ENCODE assay signal across 16 cellular contexts in genomic region chr11:65526744-65527143, GRCh38. TPM values are rescaled to one million over a fixed set of nuclear protein-coding genes. Genes with fewer than 3 reads are reported as not detected.
DNase-seq lines count a peak whose midpoint lies in the region; ATAC-seq, FAIRE-seq and TF ChIP-seq lines count a peak whose summit lies in the region.
"Had no signal": no experiment of that assay in that cellular context is flagged by ENCODE, and none has a peak within 500 bp of the region (broad histone marks: within the 10 kb centered on the region; RNA-seq: fewer than 3 reads in every experiment).

No MANE protein-coding gene starts in this region.

- peak overlapping the region; percentile 84 for H3K4me3 Mint-ChIP-seq in CD8-positive, alpha-beta T cell
- peak overlapping the region; percentile 68 for H3K4me3 Mint-ChIP-seq in activated T-helper 2 cell treated with anti-CD3 and anti-CD28 coated beads, Interferon-gamma antibody, Interleukin-2, Interleukin-4, amounts not matched to agents 10 μg/mL and 5 μg/mL and 100 μg/mL, durations not matched to agents 14 hours and 24 hours and 36 hours (ENCODE audit: low read depth)
- H3K4me3 Mint-ChIP-seq in naive thymus-derived CD8-positive, alpha-beta T cell = peak overlapping the region; percentile 36 to 94 (median 71)

- ATAC-seq in CD8-positive, alpha-beta T cell = no peak
- ATAC-seq in naive thymus-derived CD8-positive, alpha-beta T cell = no peak
- no peak for ATAC-seq in HG03457 (IDR thresholded peaks at IDR 0.05; ENCODE audit: unreplicated experiment)
- ATAC-seq in GM21360 (IDR thresholded peaks at IDR 0.05; ENCODE audit: unreplicated experiment) = no peak
- ATAC-seq: gastroesophageal sphincter, left cardiac atrium had no signal

- H3K36me3 Mint-ChIP-seq in CD8-positive, alpha-beta T cell = peaks cover 38% of the 10 kb centered on the region
- peaks cover 37% of the 10 kb centered on the region for H3K36me3 Mint-ChIP-seq in activated T-helper 2 cell treated with anti-CD3 and anti-CD28 coated beads, Interferon-gamma antibody, Interleukin-2, Interleukin-4, amounts not matched to agents 10 μg/mL and 5 μg/mL and 100 μg/mL, durations not matched to agents 14 hours and 24 hours and 36 hours (ENCODE audit: low read depth)
- peaks cover 0 to 36% (median 8%) of the 10 kb centered on the region in 3 donors for H3K36me3 Mint-ChIP-seq in naive thymus-derived CD8-positive, alpha-beta T cell

- H3K36me3 ChIP-seq in CD8-positive, alpha-beta T cell (ENCODE audit: insufficient read depth, low read length) = peaks cover 23% of the 10 kb centered on the region

- no peak for TF ChIP-seq CTCF in AG04450 (IDR thresholded peaks at IDR 0.05; ENCODE audit: low read depth, low read length)
- TF ChIP-seq CTCF in CD8-positive, alpha-beta T cell (IDR thresholded peaks at IDR 0.05) = no peak

- no peak for FAIRE-seq in frontal cortex (lab: Jason Lieb, UNC)

- H3K4me1 Mint-ChIP-seq in CD8-positive, alpha-beta T cell (ENCODE audit: low read depth) = peaks cover 57% of the 10 kb centered on the region
- H3K4me1 Mint-ChIP-seq in activated T-helper 2 cell treated with anti-CD3 and anti-CD28 coated beads, Interferon-gamma antibody, Interleukin-2, Interleukin-4, amounts not matched to agents 10 μg/mL and 5 μg/mL and 100 μg/mL, durations not matched to agents 14 hours and 24 hours and 36 hours (ENCODE audit: low read depth) = peaks cover 39% of the 10 kb centered on the region
- H3K4me1 Mint-ChIP-seq in naive thymus-derived CD8-positive, alpha-beta T cell = peaks cover 39 to 74% (median 66%) of the 10 kb centered on the region in 4 donors

- H3K9me3 ChIP-seq in AG04450 (ENCODE audit: control insufficient read depth, insufficient read depth, low read length) = no peaks in the 10 kb centered on the region
- H3K9me3 ChIP-seq in CD8-positive, alpha-beta T cell (ENCODE audit: low read length) = no peaks in the 10 kb centered on the region
- H3K9me3 ChIP-seq: gastroesophageal sphincter had no signal

- H3K27me3 ChIP-seq in AG04450 (ENCODE audit: control insufficient read depth, insufficient read depth, low read length) = no peaks in the 10 kb centered on the region
- H3K27me3 ChIP-seq in CD8-positive, alpha-beta T cell (ENCODE audit: insufficient read depth, low read length) = no peaks in the 10 kb centered on the region
- H3K27me3 ChIP-seq: gastroesophageal sphincter had no signal

- H3K4me3 ChIP-seq in AG04450 (ENCODE audit: low read depth, low read length) = peak overlapping the region; percentile 92; the same call in 1 of the 2 replicates
- H3K4me3 ChIP-seq in CD8-positive, alpha-beta T cell (ENCODE audit: low read depth, low read length) = no peak overlapping the region

- no peak for DNase-seq in AG04450 (ENCODE audit: low read depth, low spot score)
- no peak for DNase-seq in CD8-positive, alpha-beta T cell
- DNase-seq in activated T-helper 2 cell treated with anti-CD3 and anti-CD28 coated beads, Interferon-gamma antibody, Interleukin-2, Interleukin-4, amounts not matched to agents 10 μg/mL and 5 μg/mL and 100 μg/mL, durations not matched to agents 14 hours and 24 hours and 36 hours (ENCODE audit: low spot score) = no peak
- no peak for DNase-seq in naive thymus-derived CD8-positive, alpha-beta T cell
- DNase-seq in H4 (ENCODE audit: low spot score) = no peak
- DNase-seq in frontal cortex (ENCODE audit: low spot score in 2 of 2) = no peak
- DNase-seq: activated CD4-positive, CD25-positive, alpha-beta regulatory T cell treated with anti-CD3 and anti-CD28 coated beads, Interleukin-2, amount 50 U/mL, for 72 hours; left cardiac atrium; NCI-H1417 treated with DMSO at 0.1 percent for 48 hours; NCI-H526 treated with DMSO at 0.1 percent for 48 hours; occipital lobe; SIG-M5; stimulated activated CD4-positive, alpha-beta T cell treated with anti-CD3 and anti-CD28 coated beads, Interleukin-15, amount 100 ng/mL, for 24 hours had no signal

- POLR2A ChIA-PET in AG04450 (lab: Yijun Ruan, JAX) = no interaction called here
- POLR2A ChIA-PET in CD8-positive, alpha-beta T cell (lab: Charles Lee) = interaction anchor here (0.9 to 4.0 kb wide), 6 partner anchors 9 to 103 kb away, joined by 3 to 68 read pairs (median 7); partner anchors contain the start of gene MALAT1
- POLR2A ChIA-PET in naive thymus-derived CD8-positive, alpha-beta T cell (lab: Charles Lee) = interaction anchor here (0.6 to 4.4 kb wide), 9 partner anchors 12 to 193 kb away, joined by 3 to 69 read pairs (median 4); partner anchors contain the start of genes DPF2, FAM89B, MALAT1 and ZNRD2

- H3K27ac ChIP-seq in AG04450 (ENCODE audit: low read depth, low read length) = no peak overlapping the region
- H3K27ac ChIP-seq in CD8-positive, alpha-beta T cell (ENCODE audit: low read depth, low read length) = no peak overlapping the region

- no peaks in the 10 kb centered on the region for H3K9me3 Mint-ChIP-seq in CD8-positive, alpha-beta T cell
- no peaks in the 10 kb centered on the region for H3K9me3 Mint-ChIP-seq in activated T-helper 2 cell treated with anti-CD3 and anti-CD28 coated beads, Interferon-gamma antibody, Interleukin-2, Interleukin-4, amounts not matched to agents 10 μg/mL and 5 μg/mL and 100 μg/mL, durations not matched to agents 14 hours and 24 hours and 36 hours
- H3K9me3 Mint-ChIP-seq in naive thymus-derived CD8-positive, alpha-beta T cell = no peaks in the 10 kb centered on the region

- H3K27ac Mint-ChIP-seq in CD8-positive, alpha-beta T cell = no peak overlapping the region
- no peak overlapping the region for H3K27ac Mint-ChIP-seq in activated T-helper 2 cell treated with anti-CD3 and anti-CD28 coated beads, Interferon-gamma antibody, Interleukin-2, Interleukin-4, amounts not matched to agents 10 μg/mL and 5 μg/mL and 100 μg/mL, durations not matched to agents 14 hours and 24 hours and 36 hours
- peak overlapping the region in 4 of 10 donors; percentile 25 to 69 (median 34) for H3K27ac Mint-ChIP-seq in naive thymus-derived CD8-positive, alpha-beta T cell

- CTCF ChIA-PET in AG04450 (lab: Charles Lee) = interaction anchor here (1.2 kb wide), 1 partner anchor 13 kb away, joined by 4 read pairs; no protein-coding TSS in a partner anchor
- CTCF ChIA-PET in CD8-positive, alpha-beta T cell (lab: Charles Lee) = interaction anchor here (1.0 to 4.2 kb wide), 5 partner anchors 10 to 62 kb away, joined by 3 to 27 read pairs (median 7); partner anchors contain the start of gene EHBP1L1

- H3K4me1 ChIP-seq in CD8-positive, alpha-beta T cell (ENCODE audit: insufficient read depth, low read length) = peaks cover 62% of the 10 kb centered on the region

- intact Hi-C loops in CD8-positive, alpha-beta T cell (cut with DNase I, micrococcal nuclease) = no loop called here
- intact Hi-C loops in activated T-helper 2 cell treated with anti-CD3 and anti-CD28 coated beads, Interferon-gamma antibody, Interleukin-2, Interleukin-4, amounts not matched to agents 10 μg/mL and 5 μg/mL and 100 μg/mL, durations not matched to agents 14 hours and 24 hours and 36 hours (cut with micrococcal nuclease) = no loop called here

- no peaks in the 10 kb centered on the region for H3K27me3 Mint-ChIP-seq in CD8-positive, alpha-beta T cell (ENCODE audit: low read depth)
- no peaks in the 10 kb centered on the region for H3K27me3 Mint-ChIP-seq in activated T-helper 2 cell treated with anti-CD3 and anti-CD28 coated beads, Interferon-gamma antibody, Interleukin-2, Interleukin-4, amounts not matched to agents 10 μg/mL and 5 μg/mL and 100 μg/mL, durations not matched to agents 14 hours and 24 hours and 36 hours (ENCODE audit: low read depth)
- no peaks in the 10 kb centered on the region for H3K27me3 Mint-ChIP-seq in naive thymus-derived CD8-positive, alpha-beta T cell

RNA-seq across cellular contexts. Expression of gene SCYL1, which starts 1.9 kb away (rescaled TPM):
- 60.9 and 90.0 TPM in 2 replicates for polyA plus RNA-seq in AG04450 (2011; rRNA removed)
- polyA minus RNA-seq in AG04450 (2011; rRNA and poly(A)+ RNA removed) = 55.8 and 101 TPM in 2 replicates
- 10 to 100 TPM; 55.8 to 60.4 TPM for total RNA-seq in CD8-positive, alpha-beta T cell
- 94.4 and 95.8 TPM in 2 replicates for total RNA-seq in activated T-helper 2 cell treated with anti-CD3 and anti-CD28 coated beads, Interferon-gamma antibody, Interleukin-2, Interleukin-4, amounts not matched to agents 10 μg/mL and 5 μg/mL and 100 μg/mL, durations not matched to agents 14 hours and 24 hours and 36 hours
- 10 to 100 TPM; 69.0 to 70.6 TPM for total RNA-seq in naive thymus-derived CD8-positive, alpha-beta T cell
- polyA plus RNA-seq in naive thymus-derived CD8-positive, alpha-beta T cell = 10 to 100 TPM; 23.2 to 41.5 (median 33.5) TPM
- total RNA-seq in H4 (2014; rRNA removed; shearing (Covaris generic)) = 34.5 and 38.6 TPM in 2 replicates
- 39.1 TPM for total RNA-seq in frontal cortex

RNA-seq across cellular contexts. Expression of gene MALAT1, which starts 27.9 kb away (rescaled TPM):
- polyA plus RNA-seq in AG04450 (2011; rRNA removed) = 1,149 and 1,465 TPM in 2 replicates
- 15,934 and 21,970 TPM in 2 replicates for polyA minus RNA-seq in AG04450 (2011; rRNA and poly(A)+ RNA removed)
- total RNA-seq in CD8-positive, alpha-beta T cell = over 10,000 TPM; 25,886 to 26,729 TPM
- total RNA-seq in activated T-helper 2 cell treated with anti-CD3 and anti-CD28 coated beads, Interferon-gamma antibody, Interleukin-2, Interleukin-4, amounts not matched to agents 10 μg/mL and 5 μg/mL and 100 μg/mL, durations not matched to agents 14 hours and 24 hours and 36 hours = 4,338 and 4,347 TPM in 2 replicates
- total RNA-seq in naive thymus-derived CD8-positive, alpha-beta T cell = over 10,000 TPM; 29,995 to 30,085 TPM
- polyA plus RNA-seq in naive thymus-derived CD8-positive, alpha-beta T cell = 1,000 to 10,000 TPM; 1,355 to 3,419 (median 2,188) TPM
- 168 and 177 TPM in 2 replicates for total RNA-seq in H4 (2014; rRNA removed; shearing (Covaris generic))
- 6,549 TPM for total RNA-seq in frontal cortex

RNA-seq across cellular contexts. Expression of gene LTBP3, which starts 31.4 kb away (rescaled TPM):
- 25.3 and 49.2 TPM in 2 replicates for polyA plus RNA-seq in AG04450 (2011; rRNA removed)
- polyA minus RNA-seq in AG04450 (2011; rRNA and poly(A)+ RNA removed) = 17.7 and 25.7 TPM in 2 replicates
- total RNA-seq in CD8-positive, alpha-beta T cell = 100 to 1,000 TPM; 231 to 246 TPM
- 85.3 and 86.4 TPM in 2 replicates for total RNA-seq in activated T-helper 2 cell treated with anti-CD3 and anti-CD28 coated beads, Interferon-gamma antibody, Interleukin-2, Interleukin-4, amounts not matched to agents 10 μg/mL and 5 μg/mL and 100 μg/mL, durations not matched to agents 14 hours and 24 hours and 36 hours
- total RNA-seq in naive thymus-derived CD8-positive, alpha-beta T cell = 100 to 1,000 TPM; 258 to 261 TPM
- 10 to 100 TPM in 2 of 3 donors, 1 to 10 TPM in 1; 7.3 to 35.0 (median 18.9) TPM for polyA plus RNA-seq in naive thymus-derived CD8-positive, alpha-beta T cell
- 4.2 and 6.3 TPM in 2 replicates for total RNA-seq in H4 (2014; rRNA removed; shearing (Covaris generic))
- total RNA-seq in frontal cortex = 17.5 TPM

RNA-seq across cellular contexts. Expression of gene ZNRD2, which starts 43.5 kb away (rescaled TPM):
- 23.5 and 44.3 TPM in 2 replicates for polyA plus RNA-seq in AG04450 (2011; rRNA removed)
- 6.1 and 6.3 TPM in 2 replicates for polyA minus RNA-seq in AG04450 (2011; rRNA and poly(A)+ RNA removed)
- total RNA-seq in CD8-positive, alpha-beta T cell = 10 to 100 TPM; 35.6 to 41.4 TPM
- total RNA-seq in activated T-helper 2 cell treated with anti-CD3 and anti-CD28 coated beads, Interferon-gamma antibody, Interleukin-2, Interleukin-4, amounts not matched to agents 10 μg/mL and 5 μg/mL and 100 μg/mL, durations not matched to agents 14 hours and 24 hours and 36 hours = 63.6 and 63.8 TPM in 2 replicates
- total RNA-seq in naive thymus-derived CD8-positive, alpha-beta T cell = 10 to 100 TPM; 31.5 to 32.7 TPM
- 10 to 100 TPM; 62.9 to 86.3 (median 80.1) TPM for polyA plus RNA-seq in naive thymus-derived CD8-positive, alpha-beta T cell
- total RNA-seq in H4 (2014; rRNA removed; shearing (Covaris generic)) = 73.8 and 80.1 TPM in 2 replicates
- total RNA-seq in frontal cortex = 15.9 TPM

RNA-seq across cellular contexts. Expression of gene FAM89B, which starts 45.6 kb away (rescaled TPM):
- polyA plus RNA-seq in AG04450 (2011; rRNA removed) = 28.8 and 40.8 TPM in 2 replicates
- 16.5 and 25.0 TPM in 2 replicates for polyA minus RNA-seq in AG04450 (2011; rRNA and poly(A)+ RNA removed)
- 10 to 100 TPM; 20.6 to 20.8 TPM for total RNA-seq in CD8-positive, alpha-beta T cell
- total RNA-seq in activated T-helper 2 cell treated with anti-CD3 and anti-CD28 coated beads, Interferon-gamma antibody, Interleukin-2, Interleukin-4, amounts not matched to agents 10 μg/mL and 5 μg/mL and 100 μg/mL, durations not matched to agents 14 hours and 24 hours and 36 hours = 31.5 and 32.0 TPM in 2 replicates
- 10 to 100 TPM; 39.3 to 42.1 TPM for total RNA-seq in naive thymus-derived CD8-positive, alpha-beta T cell
- 100 to 1,000 TPM in 2 of 3 donors, 10 to 100 TPM in 1; 70.9 to 122 (median 101) TPM for polyA plus RNA-seq in naive thymus-derived CD8-positive, alpha-beta T cell
- total RNA-seq in H4 (2014; rRNA removed; shearing (Covaris generic)) = 27.5 and 43.1 TPM in 2 replicates
- total RNA-seq in frontal cortex = 19.6 TPM

Comparison
In these comparisons a context has a peak if more than half of its experiments do, and no peak if none do; other contexts are left out.
1. RNA of gene MALAT1, which starts 27.9 kb away (total RNA-seq): 29,995 to 30,085 TPM in naive thymus-derived CD8-positive, alpha-beta T cell, 25,886 to 26,729 TPM in CD8-positive, alpha-beta T cell, 6,549 TPM in frontal cortex (single experiment) and 4,338 to 4,347 TPM in activated T-helper 2 cell treated with anti-CD3 and anti-CD28 coated beads, Interferon-gamma antibody, Interleukin-2, Interleukin-4, amounts not matched to agents 10 μg/mL and 5 μg/mL and 100 μg/mL, durations not matched to agents 14 hours and 24 hours and 36 hours; 168 to 177 TPM in H4; every median in the first group is over 10 times any median in the second.
2. Peak in every context shown above with its lines, with median percentiles within 50 percentile points of each other: H3K4me3 Mint-ChIP-seq.